In the genomic region with DNA sequence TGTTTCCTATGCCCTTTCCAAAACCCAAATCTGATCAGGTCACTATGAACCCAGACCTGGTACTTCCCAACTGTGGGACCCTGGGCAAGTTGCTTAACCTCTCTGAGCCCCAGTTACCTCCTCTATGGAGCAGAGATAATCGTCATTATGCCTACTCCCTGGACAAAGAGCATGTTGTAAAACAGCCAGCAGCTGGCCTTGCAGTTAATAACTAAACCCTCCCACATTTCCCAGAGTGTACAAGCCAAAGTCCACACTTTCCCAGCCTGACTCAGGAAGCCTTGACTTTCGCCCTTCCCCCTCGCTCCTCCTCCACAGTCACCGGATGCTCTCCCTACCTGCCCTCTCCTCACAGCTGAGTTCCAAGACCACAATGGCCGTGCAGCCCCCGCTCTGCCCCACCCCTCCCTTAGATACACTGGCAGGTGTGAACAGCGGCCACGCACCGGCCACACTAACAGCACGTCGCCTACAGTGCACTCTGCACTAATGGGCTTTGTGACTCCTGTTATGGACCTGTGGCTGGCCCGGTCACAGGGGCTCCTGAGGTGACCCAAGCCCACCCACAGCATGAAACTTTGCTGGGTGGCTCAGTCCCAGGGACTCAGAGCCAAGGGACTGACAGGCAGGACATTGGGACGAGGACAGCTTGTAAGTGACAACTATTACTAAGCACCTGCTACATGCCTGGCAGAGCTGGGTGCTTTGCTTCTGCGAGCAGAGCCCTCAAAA, we compare ENCODE assay signal across 9 cellular contexts. TPM values are rescaled to one million over a fixed set of nuclear protein-coding genes. Genes with fewer than 3 reads are reported as not detected.
DNase-seq lines count a peak whose midpoint lies in the region; ATAC-seq and TF ChIP-seq lines count a peak whose summit lies in the region.
"Had no signal": no experiment of that assay in that cellular context is flagged by ENCODE, and none has a peak within 500 bp of the region (broad histone marks: within the 10 kb centered on the region; RNA-seq: fewer than 3 reads in every experiment).

No MANE protein-coding gene starts in this region.

- DNase-seq in activated naive CD8-positive, alpha-beta T cell treated with anti-CD3 and anti-CD28 coated beads for 36 hours, result no peak
- peak; percentile 71 to 80 for DNase-seq in breast epithelium (ENCODE audit: low spot score in 2 of 2)
- DNase-seq in right lobe of liver, result peak; percentile 86 to 95 (median 90)
- peak in 1 of 2 donors; percentile 65 for DNase-seq in uterus
- no peak for DNase-seq in NCI-H1048 (lab: John Stamatoyannopoulos, UW)

- intact Hi-C loops in breast epithelium (cut with DNase I; ENCODE audit: low total_unique reads), result no loop called here
- intact Hi-C loops in right lobe of liver (cut with DNase I), result no loop called here
- intact Hi-C loops in uterus (cut with DNase I; ENCODE audit: low total_unique reads), result no loop called here

- WGBS in right lobe of liver (ENCODE audit: insufficient coverage, low coverage, low lambda C conversion rate, missing lambda C conversion rate), result 13% methylated on average over 8 of the region's 14 CpGs

- TF ChIP-seq POLR2A in breast epithelium (IDR thresholded peaks at IDR 0.05) (no peak), right lobe of liver (IDR thresholded peaks at IDR 0.05) (peak; percentile 63), uterus (IDR thresholded peaks at IDR 0.05) (no peak)

- H3K27ac ChIP-seq in breast epithelium, result peak overlapping the region; percentile 83 to 88
- peak overlapping the region; percentile 62 to 95 (median 87) for H3K27ac ChIP-seq in right lobe of liver
- peak overlapping the region; percentile 21 to 49 for H3K27ac ChIP-seq in uterus
- H3K27ac ChIP-seq: neutrophil had no signal

- peak; percentile 67 to 80 (median 76) for ATAC-seq in right lobe of liver
- no peak for ATAC-seq in HG03039 (IDR thresholded peaks at IDR 0.05; ENCODE audit: unreplicated experiment)
- ATAC-seq in HG02798 (IDR thresholded peaks at IDR 0.05; ENCODE audit: poor library complexity, unreplicated experiment), result no peak

- H3K4me3 Mint-ChIP-seq in activated naive CD8-positive, alpha-beta T cell, result peak overlapping the region; percentile 31
- H3K4me3 Mint-ChIP-seq in activated naive CD8-positive, alpha-beta T cell treated with anti-CD3 and anti-CD28 coated beads for 36 hours, result no peak overlapping the region

- H3K9me3 Mint-ChIP-seq in activated naive CD8-positive, alpha-beta T cell (ENCODE audit: low read depth), result no peaks in the 10 kb centered on the region
- no peaks in the 10 kb centered on the region for H3K9me3 Mint-ChIP-seq in activated naive CD8-positive, alpha-beta T cell treated with anti-CD3 and anti-CD28 coated beads for 36 hours

- H3K36me3 Mint-ChIP-seq in activated naive CD8-positive, alpha-beta T cell, result no peaks in the 10 kb centered on the region
- no peaks in the 10 kb centered on the region for H3K36me3 Mint-ChIP-seq in activated naive CD8-positive, alpha-beta T cell treated with anti-CD3 and anti-CD28 coated beads for 36 hours

- H3K9me3 ChIP-seq in breast epithelium (no peaks in the 10 kb centered on the region), right lobe of liver (no peaks in the 10 kb centered on the region), uterus (no peaks in the 10 kb centered on the region)
- H3K9me3 ChIP-seq: neutrophil had no signal

- H3K27me3 Mint-ChIP-seq in activated naive CD8-positive, alpha-beta T cell, result no peaks in the 10 kb centered on the region
- no peaks in the 10 kb centered on the region for H3K27me3 Mint-ChIP-seq in activated naive CD8-positive, alpha-beta T cell treated with anti-CD3 and anti-CD28 coated beads for 36 hours

- H3K27me3 ChIP-seq in breast epithelium (no peaks in the 10 kb centered on the region), right lobe of liver (no peaks in the 10 kb centered on the region), uterus (no peaks in the 10 kb centered on the region)

- H3K27ac Mint-ChIP-seq in activated naive CD8-positive, alpha-beta T cell, result no peak overlapping the region
- H3K27ac Mint-ChIP-seq in activated naive CD8-positive, alpha-beta T cell treated with anti-CD3 and anti-CD28 coated beads for 36 hours, result no peak overlapping the region

- TF ChIP-seq CTCF in breast epithelium (IDR thresholded peaks at IDR 0.05) (no peak), right lobe of liver (IDR thresholded peaks at IDR 0.05) (no peak), uterus (IDR thresholded peaks at IDR 0.05) (no peak)

- H3K4me3 ChIP-seq in breast epithelium (peak overlapping the region in 1 of 3 donors; percentile 33), right lobe of liver (peak overlapping the region; percentile 29 to 55 (median 54)), uterus (no peak overlapping the region)

- no peaks in the 10 kb centered on the region for H3K36me3 ChIP-seq in breast epithelium
- H3K36me3 ChIP-seq in right lobe of liver, result peaks cover 0 to 3% (median 0%) of the 10 kb centered on the region in 4 donors
- H3K36me3 ChIP-seq in uterus, result no peaks in the 10 kb centered on the region
- H3K36me3 ChIP-seq: neutrophil had no signal

- peaks cover 15% of the 10 kb centered on the region for H3K4me1 Mint-ChIP-seq in activated naive CD8-positive, alpha-beta T cell (ENCODE audit: low read depth)
- peaks cover 12% of the 10 kb centered on the region for H3K4me1 Mint-ChIP-seq in activated naive CD8-positive, alpha-beta T cell treated with anti-CD3 and anti-CD28 coated beads for 36 hours

- peaks cover 2 to 13% of the 10 kb centered on the region in 2 donors for H3K4me1 ChIP-seq in breast epithelium
- H3K4me1 ChIP-seq in right lobe of liver, result peaks cover 0 to 56% (median 35%) of the 10 kb centered on the region in 4 donors
- H3K4me1 ChIP-seq in uterus, result no peaks in the 10 kb centered on the region

RNA-seq across cellular contexts. Expression of a gene that starts 15.6 kb away (rescaled TPM):
- total RNA-seq in activated naive CD8-positive, alpha-beta T cell treated with anti-CD3 and anti-CD28 coated beads for 36 hours, result 100 to 1,000 TPM; 193 to 204 TPM
- total RNA-seq in breast epithelium, result 10 to 100 TPM in 2 of 3 donors, 1 to 10 TPM in 1; 9.4 to 20.6 (median 17.8) TPM
- 10 to 100 TPM in 4 of 6 experiments, 1 to 10 TPM in 2; 5.6 to 14.4 (median 10.2) TPM for total RNA-seq in right lobe of liver
- 10 to 100 TPM in 3 of 4 donors, 1 to 10 TPM in 1; 7.6 to 71.2 (median 28.7) TPM for total RNA-seq in uterus

RNA-seq across cellular contexts. Expression of a gene that starts 17.4 kb away (rescaled TPM):
- under 1 TPM; 0.06 to 0.14 TPM for total RNA-seq in activated naive CD8-positive, alpha-beta T cell treated with anti-CD3 and anti-CD28 coated beads for 36 hours
- total RNA-seq in breast epithelium (10 to 100 TPM in 2 of 3 donors, 1 to 10 TPM in 1; 2.9 to 12.1 (median 10.2) TPM), right lobe of liver (10 to 100 TPM in 5 of 6 experiments, 1 to 10 TPM in 1; 9.0 to 27.8 (median 14.2) TPM), uterus (10 to 100 TPM in 2 of 4 donors, 1 to 10 TPM in 2; 4.6 to 23.4 (median 10.2) TPM)

RNA-seq across cellular contexts. Expression of a gene that starts 58.5 kb away (rescaled TPM):
- total RNA-seq in activated naive CD8-positive, alpha-beta T cell treated with anti-CD3 and anti-CD28 coated beads for 36 hours, result under 1 TPM; 0.25 to 0.32 TPM
- total RNA-seq in breast epithelium, result 10 to 100 TPM; 13.8 to 43.0 (median 29.8) TPM
- 100 to 1,000 TPM in 1 of 6 experiments, 10 to 100 TPM in 5; 29.2 to 117 (median 68.0) TPM for total RNA-seq in right lobe of liver
- 100 to 1,000 TPM in 1 of 4 donors, 10 to 100 TPM in 3; 10.6 to 101 (median 16.5) TPM for total RNA-seq in uterus

Comparison
In these comparisons a context has a peak if more than half of its experiments do, and no peak if none do; other contexts are left out.
1. DNase-seq: peak in breast epithelium (2 of 2) and right lobe of liver (3 of 3); none in activated naive CD8-positive, alpha-beta T cell treated with anti-CD3 and anti-CD28 coated beads for 36 hours (single experiment) and NCI-H1048 (single experiment).
2. H3K27ac ChIP-seq: peak in every context shown above with its lines; median percentile 87 in right lobe of liver; 86 in breast epithelium; 35 in uterus.
3. H3K4me3 ChIP-seq: peak in right lobe of liver (3 of 3); none in uterus (0 of 2).
4. ATAC-seq: peak in right lobe of liver (4 of 4); none in HG03039 (single experiment) and HG02798 (single experiment).
5. RNA of a gene that starts 58.5 kb away (total RNA-seq): 29.2 to 117 TPM in right lobe of liver, 13.8 to 43.0 TPM in breast epithelium and 10.6 to 101 TPM in uterus; 0.25 to 0.32 TPM in activated naive CD8-positive, alpha-beta T cell treated with anti-CD3 and anti-CD28 coated beads for 36 hours; every median in the first group is over 4 times any median in the second.